1 cellular context compared by ENCODE assay signal in the genomic region with DNA sequence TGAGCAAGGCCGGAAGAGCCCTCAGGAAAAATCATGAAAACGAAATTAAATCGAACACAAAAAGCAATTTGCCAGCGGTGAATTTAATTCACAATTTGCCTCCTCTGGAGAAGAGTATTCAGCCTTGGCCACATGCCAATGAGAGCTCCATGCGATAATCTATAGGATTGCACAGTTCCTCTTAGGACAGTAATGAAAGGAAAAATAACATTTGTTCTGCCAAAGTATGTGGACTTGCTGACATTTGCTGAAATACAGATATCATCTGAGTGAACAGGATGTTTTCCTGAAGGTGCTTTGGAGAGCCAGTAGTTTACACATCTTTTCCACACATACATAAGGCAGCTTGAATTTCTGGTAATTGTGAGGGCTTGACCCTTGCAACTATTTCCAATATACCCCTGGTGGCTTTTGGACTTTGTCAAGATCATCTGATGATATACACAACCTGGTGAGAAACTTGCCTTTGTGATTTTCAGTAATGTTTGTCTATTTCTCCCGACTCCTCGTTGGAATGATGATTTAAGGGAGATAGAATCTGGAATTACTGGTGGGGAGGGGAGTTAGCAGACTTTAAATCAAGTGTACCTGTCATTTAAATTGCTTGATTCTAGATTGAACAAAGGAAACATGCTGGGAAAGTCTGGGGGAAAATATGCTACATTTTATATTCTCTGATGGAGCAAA.
TF ChIP-seq lines count a peak whose summit lies in the region.

No MANE protein-coding gene starts in this region.

TF ChIP-seq in WTC11, 78 proteins besides CTCF, POLR2A, EP300 and RAD21 (continued from another document):
- TF ChIP-seq, protein P1, sequence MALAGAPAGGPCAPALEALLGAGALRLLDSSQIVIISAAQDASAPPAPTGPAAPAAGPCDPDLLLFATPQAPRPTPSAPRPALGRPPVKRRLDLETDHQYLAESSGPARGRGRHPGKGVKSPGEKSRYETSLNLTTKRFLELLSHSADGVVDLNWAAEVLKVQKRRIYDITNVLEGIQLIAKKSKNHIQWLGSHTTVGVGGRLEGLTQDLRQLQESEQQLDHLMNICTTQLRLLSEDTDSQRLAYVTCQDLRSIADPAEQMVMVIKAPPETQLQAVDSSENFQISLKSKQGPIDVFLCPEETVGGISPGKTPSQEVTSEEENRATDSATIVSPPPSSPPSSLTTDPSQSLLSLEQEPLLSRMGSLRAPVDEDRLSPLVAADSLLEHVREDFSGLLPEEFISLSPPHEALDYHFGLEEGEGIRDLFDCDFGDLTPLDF (CRISPR knock-in tag; IDR thresholded peaks at IDR 0.05), result no peak
- TF ChIP-seq, protein P2, sequence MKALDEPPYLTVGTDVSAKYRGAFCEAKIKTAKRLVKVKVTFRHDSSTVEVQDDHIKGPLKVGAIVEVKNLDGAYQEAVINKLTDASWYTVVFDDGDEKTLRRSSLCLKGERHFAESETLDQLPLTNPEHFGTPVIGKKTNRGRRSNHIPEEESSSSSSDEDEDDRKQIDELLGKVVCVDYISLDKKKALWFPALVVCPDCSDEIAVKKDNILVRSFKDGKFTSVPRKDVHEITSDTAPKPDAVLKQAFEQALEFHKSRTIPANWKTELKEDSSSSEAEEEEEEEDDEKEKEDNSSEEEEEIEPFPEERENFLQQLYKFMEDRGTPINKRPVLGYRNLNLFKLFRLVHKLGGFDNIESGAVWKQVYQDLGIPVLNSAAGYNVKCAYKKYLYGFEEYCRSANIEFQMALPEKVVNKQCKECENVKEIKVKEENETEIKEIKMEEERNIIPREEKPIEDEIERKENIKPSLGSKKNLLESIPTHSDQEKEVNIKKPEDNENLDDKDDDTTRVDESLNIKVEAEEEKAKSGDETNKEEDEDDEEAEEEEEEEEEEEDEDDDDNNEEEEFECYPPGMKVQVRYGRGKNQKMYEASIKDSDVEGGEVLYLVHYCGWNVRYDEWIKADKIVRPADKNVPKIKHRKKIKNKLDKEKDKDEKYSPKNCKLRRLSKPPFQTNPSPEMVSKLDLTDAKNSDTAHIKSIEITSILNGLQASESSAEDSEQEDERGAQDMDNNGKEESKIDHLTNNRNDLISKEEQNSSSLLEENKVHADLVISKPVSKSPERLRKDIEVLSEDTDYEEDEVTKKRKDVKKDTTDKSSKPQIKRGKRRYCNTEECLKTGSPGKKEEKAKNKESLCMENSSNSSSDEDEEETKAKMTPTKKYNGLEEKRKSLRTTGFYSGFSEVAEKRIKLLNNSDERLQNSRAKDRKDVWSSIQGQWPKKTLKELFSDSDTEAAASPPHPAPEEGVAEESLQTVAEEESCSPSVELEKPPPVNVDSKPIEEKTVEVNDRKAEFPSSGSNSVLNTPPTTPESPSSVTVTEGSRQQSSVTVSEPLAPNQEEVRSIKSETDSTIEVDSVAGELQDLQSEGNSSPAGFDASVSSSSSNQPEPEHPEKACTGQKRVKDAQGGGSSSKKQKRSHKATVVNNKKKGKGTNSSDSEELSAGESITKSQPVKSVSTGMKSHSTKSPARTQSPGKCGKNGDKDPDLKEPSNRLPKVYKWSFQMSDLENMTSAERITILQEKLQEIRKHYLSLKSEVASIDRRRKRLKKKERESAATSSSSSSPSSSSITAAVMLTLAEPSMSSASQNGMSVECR (CRISPR knock-in tag; IDR thresholded peaks at IDR 0.05; ENCODE audit: borderline replicate concordance), result no peak
- TF ChIP-seq SMAD3 (CRISPR knock-in tag; IDR thresholded peaks at IDR 0.05; ENCODE audit: borderline replicate concordance) (no peak), SP1 (CRISPR knock-in tag; conservative IDR thresholded peaks at IDR 0.05) (no peak), ZNF423 (CRISPR knock-in tag; IDR thresholded peaks at IDR 0.05) (no peak), NR1H2 (CRISPR knock-in tag; IDR thresholded peaks at IDR 0.05) (no peak), FOXP1 (CRISPR knock-in tag; IDR thresholded peaks at IDR 0.05; ENCODE audit: borderline replicate concordance) (no peak), RELA (CRISPR knock-in tag; IDR thresholded peaks at IDR 0.05; ENCODE audit: borderline replicate concordance) (no peak), CREM (CRISPR knock-in tag; IDR thresholded peaks at IDR 0.05) (no peak), ATF1 (CRISPR knock-in tag; IDR thresholded peaks at IDR 0.05) (no peak), ZNF219 (CRISPR knock-in tag; IDR thresholded peaks at IDR 0.05; ENCODE audit: borderline replicate concordance) (no peak)
- TF ChIP-seq, protein P3, sequence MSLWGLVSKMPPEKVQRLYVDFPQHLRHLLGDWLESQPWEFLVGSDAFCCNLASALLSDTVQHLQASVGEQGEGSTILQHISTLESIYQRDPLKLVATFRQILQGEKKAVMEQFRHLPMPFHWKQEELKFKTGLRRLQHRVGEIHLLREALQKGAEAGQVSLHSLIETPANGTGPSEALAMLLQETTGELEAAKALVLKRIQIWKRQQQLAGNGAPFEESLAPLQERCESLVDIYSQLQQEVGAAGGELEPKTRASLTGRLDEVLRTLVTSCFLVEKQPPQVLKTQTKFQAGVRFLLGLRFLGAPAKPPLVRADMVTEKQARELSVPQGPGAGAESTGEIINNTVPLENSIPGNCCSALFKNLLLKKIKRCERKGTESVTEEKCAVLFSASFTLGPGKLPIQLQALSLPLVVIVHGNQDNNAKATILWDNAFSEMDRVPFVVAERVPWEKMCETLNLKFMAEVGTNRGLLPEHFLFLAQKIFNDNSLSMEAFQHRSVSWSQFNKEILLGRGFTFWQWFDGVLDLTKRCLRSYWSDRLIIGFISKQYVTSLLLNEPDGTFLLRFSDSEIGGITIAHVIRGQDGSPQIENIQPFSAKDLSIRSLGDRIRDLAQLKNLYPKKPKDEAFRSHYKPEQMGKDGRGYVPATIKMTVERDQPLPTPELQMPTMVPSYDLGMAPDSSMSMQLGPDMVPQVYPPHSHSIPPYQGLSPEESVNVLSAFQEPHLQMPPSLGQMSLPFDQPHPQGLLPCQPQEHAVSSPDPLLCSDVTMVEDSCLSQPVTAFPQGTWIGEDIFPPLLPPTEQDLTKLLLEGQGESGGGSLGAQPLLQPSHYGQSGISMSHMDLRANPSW (CRISPR knock-in tag; conservative IDR thresholded peaks at IDR 0.05; ENCODE audit: low read depth), result no peak
- TF ChIP-seq, protein P4, sequence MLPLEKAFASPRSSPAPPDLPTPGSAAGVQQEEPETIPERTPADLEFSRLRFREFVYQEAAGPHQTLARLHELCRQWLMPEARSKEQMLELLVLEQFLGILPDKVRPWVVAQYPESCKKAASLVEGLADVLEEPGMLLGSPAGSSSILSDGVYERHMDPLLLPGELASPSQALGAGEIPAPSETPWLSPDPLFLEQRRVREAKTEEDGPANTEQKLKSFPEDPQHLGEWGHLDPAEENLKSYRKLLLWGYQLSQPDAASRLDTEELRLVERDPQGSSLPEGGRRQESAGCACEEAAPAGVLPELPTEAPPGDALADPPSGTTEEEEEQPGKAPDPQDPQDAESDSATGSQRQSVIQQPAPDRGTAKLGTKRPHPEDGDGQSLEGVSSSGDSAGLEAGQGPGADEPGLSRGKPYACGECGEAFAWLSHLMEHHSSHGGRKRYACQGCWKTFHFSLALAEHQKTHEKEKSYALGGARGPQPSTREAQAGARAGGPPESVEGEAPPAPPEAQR (CRISPR knock-in tag; IDR thresholded peaks at IDR 0.05), result no peak
- TF ChIP-seq, protein P5, sequence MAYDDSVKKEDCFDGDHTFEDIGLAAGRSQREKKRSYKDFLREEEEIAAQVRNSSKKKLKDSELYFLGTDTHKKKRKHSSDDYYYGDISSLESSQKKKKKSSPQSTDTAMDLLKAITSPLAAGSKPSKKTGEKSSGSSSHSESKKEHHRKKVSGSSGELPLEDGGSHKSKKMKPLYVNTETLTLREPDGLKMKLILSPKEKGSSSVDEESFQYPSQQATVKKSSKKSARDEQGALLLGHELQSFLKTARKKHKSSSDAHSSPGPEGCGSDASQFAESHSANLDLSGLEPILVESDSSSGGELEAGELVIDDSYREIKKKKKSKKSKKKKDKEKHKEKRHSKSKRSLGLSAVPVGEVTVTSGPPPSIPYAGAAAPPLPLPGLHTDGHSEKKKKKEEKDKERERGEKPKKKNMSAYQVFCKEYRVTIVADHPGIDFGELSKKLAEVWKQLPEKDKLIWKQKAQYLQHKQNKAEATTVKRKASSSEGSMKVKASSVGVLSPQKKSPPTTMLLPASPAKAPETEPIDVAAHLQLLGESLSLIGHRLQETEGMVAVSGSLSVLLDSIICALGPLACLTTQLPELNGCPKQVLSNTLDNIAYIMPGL (CRISPR knock-in tag; IDR thresholded peaks at IDR 0.05), result no peak
- TF ChIP-seq, protein P6, sequence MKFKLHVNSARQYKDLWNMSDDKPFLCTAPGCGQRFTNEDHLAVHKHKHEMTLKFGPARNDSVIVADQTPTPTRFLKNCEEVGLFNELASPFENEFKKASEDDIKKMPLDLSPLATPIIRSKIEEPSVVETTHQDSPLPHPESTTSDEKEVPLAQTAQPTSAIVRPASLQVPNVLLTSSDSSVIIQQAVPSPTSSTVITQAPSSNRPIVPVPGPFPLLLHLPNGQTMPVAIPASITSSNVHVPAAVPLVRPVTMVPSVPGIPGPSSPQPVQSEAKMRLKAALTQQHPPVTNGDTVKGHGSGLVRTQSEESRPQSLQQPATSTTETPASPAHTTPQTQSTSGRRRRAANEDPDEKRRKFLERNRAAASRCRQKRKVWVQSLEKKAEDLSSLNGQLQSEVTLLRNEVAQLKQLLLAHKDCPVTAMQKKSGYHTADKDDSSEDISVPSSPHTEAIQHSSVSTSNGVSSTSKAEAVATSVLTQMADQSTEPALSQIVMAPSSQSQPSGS (CRISPR knock-in tag; IDR thresholded peaks at IDR 0.05; ENCODE audit: borderline replicate concordance, low read depth), result no peak
